Comparison of ENCODE assay signal across 14 cellular contexts in the genomic region with DNA sequence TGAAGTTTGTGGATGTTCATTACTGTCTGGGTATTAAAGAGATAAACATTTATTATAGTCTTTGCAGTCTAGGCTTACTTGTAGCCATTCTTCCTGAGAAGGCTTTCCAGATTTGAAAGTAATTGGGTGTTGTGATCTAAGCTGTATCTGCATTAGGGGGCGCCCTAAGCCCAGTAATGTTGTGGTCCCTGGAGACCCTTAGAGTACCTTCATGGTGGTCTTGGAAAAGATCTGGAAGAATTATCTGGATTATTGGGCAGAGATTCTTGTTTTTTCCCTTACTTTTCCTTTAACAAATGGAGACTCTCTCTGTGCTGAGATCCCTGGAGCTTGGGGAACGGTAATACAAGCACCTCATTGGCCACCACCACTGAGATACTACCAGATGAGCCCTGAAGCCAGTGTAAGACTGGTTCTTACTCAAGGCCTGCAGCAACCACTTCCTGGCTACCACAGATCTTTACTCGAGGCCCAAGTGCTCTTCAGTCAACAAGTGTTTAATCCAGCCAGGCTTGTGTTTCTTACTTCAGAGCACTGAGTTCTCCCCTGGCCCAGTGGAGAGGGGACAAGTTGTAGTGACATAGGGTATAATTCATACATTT.
DNase-seq lines count a peak whose midpoint lies in the region; ATAC-seq, FAIRE-seq and TF ChIP-seq lines count a peak whose summit lies in the region.
"Had no signal": no experiment of that assay in that cellular context is flagged by ENCODE, and none has a peak within 500 bp of the region (broad histone marks: within the 10 kb centered on the region; RNA-seq: fewer than 3 reads in every experiment).

No MANE protein-coding gene starts in this region.

- H3K9me3 ChIP-seq in liver (ENCODE audit: control insufficient read depth in 4 of 4, low read length in 3 of 4) = no peaks in the 10 kb centered on the region

- H3K4me3 Mint-ChIP-seq in activated naive CD8-positive, alpha-beta T cell treated with anti-CD3 and anti-CD28 coated beads, Interleukin-2, amount 50 U/mL, for 24 hours = no peak overlapping the region

- no peak overlapping the region for H3K27ac Mint-ChIP-seq in activated naive CD8-positive, alpha-beta T cell treated with anti-CD3 and anti-CD28 coated beads, Interleukin-2, amount 50 U/mL, for 24 hours

- H3K36me3 ChIP-seq in liver (ENCODE audit: control insufficient read depth in 4 of 4, insufficient read depth in 3 of 4, low read depth in 1 of 4, low read length in 3 of 4) = no peaks in the 10 kb centered on the region
- H3K36me3 ChIP-seq: spleen, stomach had no signal

- ATAC-seq in activated naive CD8-positive, alpha-beta T cell treated with anti-CD3 and anti-CD28 coated beads, Interleukin-2, amount 50 U/mL, for 24 hours = no peak

- no peaks in the 10 kb centered on the region for H3K36me3 Mint-ChIP-seq in activated naive CD8-positive, alpha-beta T cell treated with anti-CD3 and anti-CD28 coated beads, Interleukin-2, amount 50 U/mL, for 24 hours (ENCODE audit: low read depth)

- no peak overlapping the region for H3K27ac ChIP-seq in liver (ENCODE audit: low read depth in 1 of 2, low read length in 2 of 2)
- H3K27ac ChIP-seq: spleen, stomach had no signal

- DNase-seq in EH (ENCODE audit: low read depth) (peak; percentile 11), HTR-8/SVneo (ENCODE audit: insufficient read length, low spot score) (peak; percentile 3), ureter (ENCODE audit: low spot score) (no peak), NCI-H510A (lab: John Stamatoyannopoulos, UW) (no peak), NCI-H2107 (lab: John Stamatoyannopoulos, UW) (no peak)
- peak; percentile 4 for DNase-seq in activated naive CD8-positive, alpha-beta T cell treated with anti-CD3 and anti-CD28 coated beads, Interleukin-2, amount 50 U/mL, for 24 hours
- DNase-seq in stimulated activated CD4-positive, alpha-beta T cell treated with anti-CD3 and anti-CD28 coated beads, Interleukin-4, amount 100 ng/mL, for 24 hours = no peak
- DNase-seq: Calu3, mammary epithelial cell, NCI-H69, spleen, stomach had no signal

- TF ChIP-seq RAD21 in liver (IDR thresholded peaks at IDR 0.05) = peak; percentile 46 to 56

- H3K27me3 ChIP-seq in liver (ENCODE audit: control insufficient read depth in 4 of 4, insufficient read depth in 4 of 4, low read length in 3 of 4) = peaks cover 0 to 3% (median under 1%) of the 10 kb centered on the region in 4 donors
- H3K27me3 ChIP-seq: spleen had no signal

- no peaks in the 10 kb centered on the region for H3K4me1 ChIP-seq in liver (ENCODE audit: control insufficient read depth in 4 of 4, insufficient read depth in 4 of 4, low read length in 3 of 4)
- H3K4me1 ChIP-seq: spleen, stomach had no signal

- no peaks in the 10 kb centered on the region for H3K27me3 Mint-ChIP-seq in activated naive CD8-positive, alpha-beta T cell treated with anti-CD3 and anti-CD28 coated beads, Interleukin-2, amount 50 U/mL, for 24 hours

- 51% methylated on average over 3 of the region's 3 CpGs for WGBS in liver

- no peak overlapping the region for H3K9ac ChIP-seq in liver (ENCODE audit: low read depth in 1 of 2, low read length in 2 of 2)

- no peak for FAIRE-seq in HTR-8/SVneo (lab: Jason Lieb, UNC)
- FAIRE-seq: TTC549 had no signal

- no peaks in the 10 kb centered on the region for H3K4me1 Mint-ChIP-seq in activated naive CD8-positive, alpha-beta T cell treated with anti-CD3 and anti-CD28 coated beads, Interleukin-2, amount 50 U/mL, for 24 hours

- H3K4me3 ChIP-seq in liver (ENCODE audit: low read depth in 1 of 3, low read length in 3 of 3) = no peak overlapping the region
- H3K4me3 ChIP-seq: spleen, stomach had no signal

- no peak for TF ChIP-seq CTCF in liver (IDR thresholded peaks at IDR 0.05; ENCODE audit: low read depth, low read length, missing input control)

- H3K9me3 Mint-ChIP-seq in activated naive CD8-positive, alpha-beta T cell treated with anti-CD3 and anti-CD28 coated beads, Interleukin-2, amount 50 U/mL, for 24 hours = peaks cover 12% of the 10 kb centered on the region

TF ChIP-seq in liver, 16 proteins besides CTCF, POLR2A, EP300 and RAD21:
- TF ChIP-seq HNF4G (IDR thresholded peaks at IDR 0.05) (no peak), FOXA1 (IDR thresholded peaks at IDR 0.05) (no peak), GABPA (IDR thresholded peaks at IDR 0.05 in 1 of 2, conservative IDR thresholded peaks at IDR 0.05 in 1 of 2) (no peak)
- TF ChIP-seq, protein P1, sequence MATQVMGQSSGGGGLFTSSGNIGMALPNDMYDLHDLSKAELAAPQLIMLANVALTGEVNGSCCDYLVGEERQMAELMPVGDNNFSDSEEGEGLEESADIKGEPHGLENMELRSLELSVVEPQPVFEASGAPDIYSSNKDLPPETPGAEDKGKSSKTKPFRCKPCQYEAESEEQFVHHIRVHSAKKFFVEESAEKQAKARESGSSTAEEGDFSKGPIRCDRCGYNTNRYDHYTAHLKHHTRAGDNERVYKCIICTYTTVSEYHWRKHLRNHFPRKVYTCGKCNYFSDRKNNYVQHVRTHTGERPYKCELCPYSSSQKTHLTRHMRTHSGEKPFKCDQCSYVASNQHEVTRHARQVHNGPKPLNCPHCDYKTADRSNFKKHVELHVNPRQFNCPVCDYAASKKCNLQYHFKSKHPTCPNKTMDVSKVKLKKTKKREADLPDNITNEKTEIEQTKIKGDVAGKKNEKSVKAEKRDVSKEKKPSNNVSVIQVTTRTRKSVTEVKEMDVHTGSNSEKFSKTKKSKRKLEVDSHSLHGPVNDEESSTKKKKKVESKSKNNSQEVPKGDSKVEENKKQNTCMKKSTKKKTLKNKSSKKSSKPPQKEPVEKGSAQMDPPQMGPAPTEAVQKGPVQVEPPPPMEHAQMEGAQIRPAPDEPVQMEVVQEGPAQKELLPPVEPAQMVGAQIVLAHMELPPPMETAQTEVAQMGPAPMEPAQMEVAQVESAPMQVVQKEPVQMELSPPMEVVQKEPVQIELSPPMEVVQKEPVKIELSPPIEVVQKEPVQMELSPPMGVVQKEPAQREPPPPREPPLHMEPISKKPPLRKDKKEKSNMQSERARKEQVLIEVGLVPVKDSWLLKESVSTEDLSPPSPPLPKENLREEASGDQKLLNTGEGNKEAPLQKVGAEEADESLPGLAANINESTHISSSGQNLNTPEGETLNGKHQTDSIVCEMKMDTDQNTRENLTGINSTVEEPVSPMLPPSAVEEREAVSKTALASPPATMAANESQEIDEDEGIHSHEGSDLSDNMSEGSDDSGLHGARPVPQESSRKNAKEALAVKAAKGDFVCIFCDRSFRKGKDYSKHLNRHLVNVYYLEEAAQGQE (IDR thresholded peaks at IDR 0.05) = no peak
- TF ChIP-seq, protein P2, sequence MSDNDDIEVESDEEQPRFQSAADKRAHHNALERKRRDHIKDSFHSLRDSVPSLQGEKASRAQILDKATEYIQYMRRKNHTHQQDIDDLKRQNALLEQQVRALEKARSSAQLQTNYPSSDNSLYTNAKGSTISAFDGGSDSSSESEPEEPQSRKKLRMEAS (IDR thresholded peaks at IDR 0.05) = no peak

Comparison
In these comparisons a context has a peak if more than half of its experiments do, and no peak if none do; other contexts are left out.
1. DNase-seq: peak in EH (single experiment), HTR-8/SVneo (single experiment) and activated naive CD8-positive, alpha-beta T cell treated with anti-CD3 and anti-CD28 coated beads, Interleukin-2, amount 50 U/mL, for 24 hours (single experiment); none in ureter (single experiment), NCI-H510A (single experiment), stimulated activated CD4-positive, alpha-beta T cell treated with anti-CD3 and anti-CD28 coated beads, Interleukin-4, amount 100 ng/mL, for 24 hours (single experiment) and NCI-H2107 (single experiment).